Comparison of ENCODE assay signal across 15 cellular contexts in the genomic region with DNA sequence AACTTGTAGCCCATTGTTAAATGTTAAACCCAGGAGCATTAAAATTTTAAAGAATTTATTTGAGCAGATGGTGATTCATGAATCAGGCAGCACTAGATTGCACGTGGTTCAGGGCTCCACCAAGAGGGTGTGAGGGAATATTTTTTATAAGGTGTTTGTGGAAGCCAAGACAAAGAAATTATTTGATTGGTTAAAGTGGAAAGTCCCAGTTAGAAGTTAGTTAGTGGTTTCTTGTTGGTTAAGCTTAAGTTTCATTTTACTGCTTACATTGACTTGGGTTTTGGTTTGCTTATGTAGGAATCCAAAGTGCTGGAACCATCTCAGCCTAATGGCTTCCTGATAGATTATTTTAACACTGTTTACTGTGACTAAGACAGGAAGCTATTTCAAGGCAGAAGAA.
DNase-seq lines count a peak whose midpoint lies in the region; ATAC-seq, FAIRE-seq and TF ChIP-seq lines count a peak whose summit lies in the region.
"Had no signal": no experiment of that assay in that cellular context is flagged by ENCODE, and none has a peak within 500 bp of the region (broad histone marks: within the 10 kb centered on the region; RNA-seq: fewer than 3 reads in every experiment).

No MANE protein-coding gene starts in this region.

- H3K36me3 ChIP-seq in ACC112 (ENCODE audit: insufficient read depth, low read length) (no peaks in the 10 kb centered on the region), HepG2 (replicated peaks in 1 of 2; ENCODE audit: control insufficient read depth in 1 of 2, insufficient read depth in 2 of 2, low read length in 2 of 2) (no peaks in the 10 kb centered on the region)
- H3K36me3 ChIP-seq: tibial artery had no signal

- WGBS in HepG2 (ENCODE audit: low lambda C conversion rate) = 67% methylated on average over 1 of the region's 1 CpG

- in situ Hi-C loops in HepG2 (cut with HindIII; ENCODE audit: extremely low pct_ligation_motif_present, low pct_unique_long_range_greater_than_20kb) = no loop called here

- H3K4me2 ChIP-seq in HepG2 (ENCODE audit: low read depth, low read length) = no peak overlapping the region

- intact Hi-C loops in HepG2 (cut with micrococcal nuclease; ENCODE audit: unreplicated experiment) = no loop called here

- no peak for TF ChIP-seq POLR2A in HepG2 (IDR thresholded peaks at IDR 0.05; ENCODE audit: insufficient read depth in 1 of 2, low read depth in 2 of 2, low read length in 2 of 2)

- H3K9me3 Mint-ChIP-seq in HFFc6 = no peaks in the 10 kb centered on the region
- H3K9me3 Mint-ChIP-seq: activated naive CD8-positive, alpha-beta T cell treated with anti-CD3 and anti-CD28 coated beads for 36 hours had no signal

- no peak overlapping the region for H3K9ac ChIP-seq in HepG2 (ENCODE audit: insufficient read depth, low read depth, low read length)

- H3K4me3 ChIP-seq in ACC112 (ENCODE audit: low read depth, low read length) = no peak overlapping the region; the same call in 1 of the 2 replicates
- H3K4me3 ChIP-seq in choroid plexus epithelial cell (ENCODE audit: low read depth, low read length) = no peak overlapping the region
- H3K4me3 ChIP-seq in HepG2 (replicated peaks in 1 of 3; ENCODE audit: insufficient read depth in 1 of 3, low read depth in 2 of 3, low read length in 3 of 3) = no peak overlapping the region
- H3K4me3 ChIP-seq: tibial artery had no signal

- no peaks in the 10 kb centered on the region for H3K36me3 Mint-ChIP-seq in HFFc6 (ENCODE audit: low read depth)
- H3K36me3 Mint-ChIP-seq: activated naive CD8-positive, alpha-beta T cell treated with anti-CD3 and anti-CD28 coated beads for 36 hours had no signal

- H3K27ac ChIP-seq in ACC112 (ENCODE audit: low read depth, low read length) (peak overlapping the region; percentile 21; the same call in 1 of the 2 replicates), HepG2 (ENCODE audit: extremely low read length, insufficient read depth, low read length) (peak overlapping the region; percentile 1)
- H3K27ac ChIP-seq: RWPE1, tibial artery had no signal

- H3K4me1 ChIP-seq in ACC112 (ENCODE audit: control insufficient read depth, insufficient read depth, low read length, unreplicated experiment) (peaks cover 22% of the 10 kb centered on the region), HepG2 (ENCODE audit: insufficient read depth, low read length) (peaks cover 42% of the 10 kb centered on the region)

- peaks cover 36% of the 10 kb centered on the region for H3K4me1 Mint-ChIP-seq in HFFc6 (ENCODE audit: low read depth)
- H3K4me1 Mint-ChIP-seq: activated naive CD8-positive, alpha-beta T cell treated with anti-CD3 and anti-CD28 coated beads for 36 hours had no signal

- H3K27me3 Mint-ChIP-seq in HFFc6 (ENCODE audit: insufficient read depth) = no peaks in the 10 kb centered on the region
- H3K27me3 Mint-ChIP-seq: activated naive CD8-positive, alpha-beta T cell treated with anti-CD3 and anti-CD28 coated beads for 36 hours had no signal

- DNase-seq in HFFc6 (peak; percentile 75), choroid plexus epithelial cell (ENCODE audit: low read depth) (peak; percentile 48), HepG2 (ENCODE audit: low spot score) (no peak), GM10248 (ENCODE audit: extremely low spot score) (no peak), DMS114 treated with DMSO at 0.1 percent for 48 hours (lab: John Stamatoyannopoulos, UW; ENCODE audit: unreplicated experiment) (no peak), NCI-H1930 (lab: John Stamatoyannopoulos, UW) (no peak)
- DNase-seq: activated naive CD8-positive, alpha-beta T cell treated with anti-CD3 and anti-CD28 coated beads for 36 hours; effector CD8-positive, alpha-beta T cell; GDM1; MV-4-11; NCI-H446; tibial artery had no signal

- CTCF ChIA-PET in HepG2 (lab: Yijun Ruan, JAX; ENCODE audit: low intra/inter-chr PET ratio, low total read pairs) = no interaction called here
- CTCF ChIA-PET in GM10248 (lab: Yijun Ruan, JAX) = interaction anchor here (1.8 kb wide), 1 partner anchor 13 kb away, joined by 4 read pairs; no protein-coding TSS in a partner anchor

- peak overlapping the region; percentile 71 for H3K27ac Mint-ChIP-seq in HFFc6
- H3K27ac Mint-ChIP-seq: activated naive CD8-positive, alpha-beta T cell treated with anti-CD3 and anti-CD28 coated beads for 36 hours had no signal

- no peaks in the 10 kb centered on the region for H3K9me3 ChIP-seq in HepG2 (ENCODE audit: low read length)
- H3K9me3 ChIP-seq: tibial artery had no signal

- H3K4me3 Mint-ChIP-seq in HFFc6 = peak overlapping the region; percentile 38
- H3K4me3 Mint-ChIP-seq: activated naive CD8-positive, alpha-beta T cell treated with anti-CD3 and anti-CD28 coated beads for 36 hours had no signal

- no peak for TF ChIP-seq RAD21 in HepG2 (CRISPR knock-in tag; IDR thresholded peaks at IDR 0.05)

- TF ChIP-seq CTCF in HFFc6 (IDR thresholded peaks at IDR 0.05) = no peak
- TF ChIP-seq CTCF in choroid plexus epithelial cell (conservative IDR thresholded peaks at IDR 0.05; ENCODE audit: low read depth, low read length) = no peak
- no peak for TF ChIP-seq CTCF in HepG2 (CRISPR knock-in tag; IDR thresholded peaks at IDR 0.05)
- TF ChIP-seq CTCF in GM10248 (IDR thresholded peaks at IDR 0.05; ENCODE audit: control extremely low read depth, extremely low read depth, low read depth, missing control alignments) = no peak

- TF ChIP-seq EP300 in HepG2 (IDR thresholded peaks at IDR 0.05; ENCODE audit: low read depth in 2 of 2, low read length in 2 of 2) (no peak), HepG2 (CRISPR knock-in tag; IDR thresholded peaks at IDR 0.05; ENCODE audit: borderline replicate concordance) (no peak)

- H4K20me1 ChIP-seq in HepG2 (ENCODE audit: insufficient read depth, low read length) = no peaks in the 10 kb centered on the region

- POLR2A ChIA-PET in HepG2 (lab: Yijun Ruan, JAX) = interaction anchor here (1.4 kb wide), 1 partner anchor 10 kb away, joined by 5 read pairs; no protein-coding TSS in a partner anchor
- POLR2A ChIA-PET in GM10248 (lab: Yijun Ruan, JAX) = no interaction called here

- H3K79me2 ChIP-seq in ACC112 (ENCODE audit: control insufficient read depth, insufficient read depth, low read length, unreplicated experiment) (no peaks in the 10 kb centered on the region), HepG2 (ENCODE audit: insufficient read depth, low read length) (no peaks in the 10 kb centered on the region)

- peak overlapping the region; percentile 28 for H2AFZ ChIP-seq in ACC112 (ENCODE audit: low read length, unreplicated experiment)
- no peak overlapping the region for H2AFZ ChIP-seq in HepG2 (ENCODE audit: low read length)

- FAIRE-seq in HepG2 (lab: Jason Lieb, UNC) = no peak

- no peaks in the 10 kb centered on the region for H3K27me3 ChIP-seq in ACC112 (ENCODE audit: insufficient read depth, low read length)
- H3K27me3 ChIP-seq in HepG2 (ENCODE audit: control insufficient read depth in 1 of 2, insufficient read depth in 2 of 2, low read length in 2 of 2) = no peaks in the 10 kb centered on the region
- H3K27me3 ChIP-seq: tibial artery had no signal

- BruUV-seq in HepG2 (replicated peaks; lab: Mats Ljungman, UMichigan) = no TSS peak

- ATAC-seq in HepG2 = no peak
- ATAC-seq in GM21390 (IDR thresholded peaks at IDR 0.05; ENCODE audit: unreplicated experiment) = no peak

TF ChIP-seq in HepG2, 621 proteins besides CTCF, POLR2A, EP300 and RAD21:
- TF ChIP-seq ZNF430 (CRISPR knock-in tag; IDR thresholded peaks at IDR 0.05) (no peak), SOX5 (CRISPR knock-in tag; IDR thresholded peaks at IDR 0.05; ENCODE audit: borderline replicate concordance) (peak; percentile 25; the same call in 1 of the 2 replicates)

Comparison
In these comparisons a context has a peak if more than half of its experiments do, and no peak if none do; other contexts are left out.
1. DNase-seq: peak in HFFc6 (single experiment) and choroid plexus epithelial cell (single experiment); none in HepG2 (single experiment), GM10248 (single experiment), DMS114 treated with DMSO at 0.1 percent for 48 hours (single experiment) and NCI-H1930 (0 of 2).